6 cellular contexts compared by ENCODE assay signal in the genomic region with DNA sequence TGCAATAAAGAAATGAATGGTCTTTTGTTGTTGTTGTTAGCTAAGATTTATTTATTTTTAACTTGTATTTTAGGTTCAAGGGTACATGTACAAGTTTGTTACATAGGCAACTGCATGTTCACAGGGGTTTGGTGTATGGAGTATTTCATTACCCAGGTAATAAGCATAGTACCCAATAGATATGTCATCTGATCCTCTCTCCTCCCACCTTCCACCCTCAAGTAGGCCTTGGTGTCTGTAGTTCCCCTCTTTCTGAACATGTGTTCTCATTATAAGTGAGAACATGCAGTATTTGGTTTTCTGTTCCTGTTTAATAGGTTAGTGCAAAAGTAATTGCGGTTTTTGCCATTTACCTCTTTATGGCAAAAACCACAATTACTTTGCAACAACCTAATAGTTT.
"Had no signal": no experiment of that assay in that cellular context is flagged by ENCODE, and none has a peak within 500 bp of the region (broad histone marks: within the 10 kb centered on the region; RNA-seq: fewer than 3 reads in every experiment).

No MANE protein-coding gene starts in this region.

- FAIRE-seq: G401.6, GM12891, GM18507, GM19239 had no signal

- DNase-seq: GDM1, GF-D8 had no signal
